35 cellular contexts compared by ENCODE assay signal in the genomic region with DNA sequence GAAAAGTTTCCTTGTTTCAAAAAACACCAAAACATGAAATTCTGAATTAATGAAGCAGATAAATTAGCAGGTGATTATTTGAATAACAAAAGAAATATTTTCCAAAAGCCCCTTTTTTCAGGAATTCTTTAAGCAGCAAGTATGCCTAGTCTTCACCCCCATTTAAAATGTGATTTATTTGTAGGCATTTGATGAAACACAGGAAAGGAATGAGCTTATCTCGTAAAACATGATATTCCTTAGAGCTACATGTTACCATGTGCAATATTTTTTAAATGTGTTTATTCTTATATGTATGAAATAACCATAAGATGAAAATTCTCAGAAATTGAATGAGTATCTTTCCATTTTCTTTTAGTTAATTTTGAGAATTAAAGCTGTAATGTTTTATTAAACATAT.
"Had no signal": no experiment of that assay in that cellular context is flagged by ENCODE, and none has a peak within 500 bp of the region (broad histone marks: within the 10 kb centered on the region; RNA-seq: fewer than 3 reads in every experiment).

No MANE protein-coding gene starts in this region.

- H3K4me1 ChIP-seq: breast epithelium, esophagus squamous epithelium, gastroesophageal sphincter, prostate gland, thyroid gland had no signal

- H3K36me3 ChIP-seq: breast epithelium, esophagus squamous epithelium, gastroesophageal sphincter, pancreas, prostate gland, stomach, thyroid gland had no signal

- DNase-seq: activated B cell treated with CpG ODN at 0.5 μM for 24 hours; activated CD4-positive, alpha-beta T cell treated with anti-CD3 and anti-CD28 coated beads for 4 hours; activated CD4-positive, alpha-beta T cell treated with anti-CD3 and anti-CD28 coated beads, Interleukin-2, amount 50 U/mL, for 4 hours; activated CD8-positive, alpha-beta memory T cell treated with anti-CD3 and anti-CD28 coated beads, Interleukin-2, amount 50 U/mL, for 4 hours; activated effector memory CD4-positive, alpha-beta T cell treated with anti-CD3 and anti-CD28 coated beads, Interleukin-2, amount 50 U/mL, for 16 hours; activated naive CD4-positive, alpha-beta T cell treated with anti-CD3 and anti-CD28 coated beads, Interleukin-2, amount 10 ng/mL, durations not matched to agents 7 days and 5 days; activated naive CD8-positive, alpha-beta T cell treated with anti-CD3 and anti-CD28 coated beads, Interleukin-2, amount 10 ng/mL, durations not matched to agents 7 days and 5 days; activated T-cell treated with anti-CD3 and anti-CD28 coated beads, Interleukin-2, amount 50 U/mL, for 1 hour; amygdala; dermis blood vessel endothelial cell; effector CD4-positive, alpha-beta T cell; esophagus squamous epithelium; kidney; left colon; mammary epithelial cell; naive thymus-derived CD4-positive, alpha-beta T cell; nucleus accumbens; pancreas; retina; stimulated activated CD4-positive, alpha-beta T cell treated with anti-CD3 and anti-CD28 coated beads, Interleukin-1b, Interleukin-23, amount 100 ng/mL, for 48 hours; stimulated activated CD4-positive, alpha-beta T cell treated with anti-CD3 and anti-CD28 coated beads, Interleukin-4, amount 100 ng/mL, for 4 hours; stimulated activated CD8-positive, alpha-beta memory T cell treated with anti-CD3 and anti-CD28 coated beads, Interleukin-4, amount 100 ng/mL, for 48 hours; stomach; T-helper 17 cell; T1000; thyroid gland had no signal

- H3K4me3 ChIP-seq: breast epithelium, esophagus squamous epithelium, gastroesophageal sphincter, hepatocyte, pancreas, prostate gland, stomach, thyroid gland had no signal

- H3K27me3 ChIP-seq: breast epithelium, esophagus squamous epithelium, gastroesophageal sphincter, hepatocyte, pancreas, stomach, thyroid gland had no signal

- H3K4me2 ChIP-seq: hepatocyte had no signal

- H3K27ac ChIP-seq: breast epithelium, epithelial cell of prostate, esophagus squamous epithelium, gastroesophageal sphincter, hepatocyte, pancreas, prostate gland, stomach, thyroid gland had no signal

- ATAC-seq: gastroesophageal sphincter; left colon; naive thymus-derived CD4-positive, alpha-beta T cell; sciatic nerve; stimulated activated memory B cell treated with anti-CD40 and anti-IgM and Interleukin-4, amounts not matched to agents 10 μg/mL and 1 μg/mL and 100 μg/mL, for 72 hours; T-helper 17 cell had no signal

- H2AFZ ChIP-seq: hepatocyte had no signal

- H3K79me2 ChIP-seq: hepatocyte had no signal

- H3K9me3 ChIP-seq: breast epithelium, esophagus squamous epithelium, gastroesophageal sphincter, pancreas, prostate gland, stomach, thyroid gland had no signal

- FAIRE-seq: colon, kidney, pancreas, small intestine had no signal
